ENCODE assay signal across 8 cellular contexts in genomic region chr6:2818593-2818992, GRCh38. TPM values are rescaled to one million over a fixed set of nuclear protein-coding genes. Genes with fewer than 3 reads are reported as not detected.
DNase-seq lines count a peak whose midpoint lies in the region; ATAC-seq, FAIRE-seq and TF ChIP-seq lines count a peak whose summit lies in the region.

No MANE protein-coding gene starts in this region.

- in situ Hi-C loops in gastrocnemius medialis (cut with MboI; ENCODE audit: low sequenced_read_pairs in 4 of 4) = no loop called here

- H3K4me1 ChIP-seq in BLaER1 treated with 17β-estradiol and CSF1 and Interleukin-3, amounts not matched to agents 10 nM and 100 nM = peaks cover 44 to 56% (median 52%) of the 10 kb centered on the region in 10 experiments
- H3K4me1 ChIP-seq in gastrocnemius medialis = peaks cover 27 to 32% of the 10 kb centered on the region in 2 donors

- peaks cover 11% of the 10 kb centered on the region for H3K36me3 Mint-ChIP-seq in nephron (ENCODE audit: low read depth)

- H3K4me1 Mint-ChIP-seq in nephron = peaks cover 24% of the 10 kb centered on the region

- no peak for TF ChIP-seq CTCF in fibroblast of mammary gland (conservative IDR thresholded peaks at IDR 0.05; ENCODE audit: control insufficient read depth, insufficient read depth, low read depth, low read length)
- no peak for TF ChIP-seq CTCF in nephron (IDR thresholded peaks at IDR 0.05; ENCODE audit: unreplicated experiment in 3 of 3)
- no peak for TF ChIP-seq CTCF in gastrocnemius medialis (IDR thresholded peaks at IDR 0.05 in 4 of 5, conservative IDR thresholded peaks at IDR 0.05 in 1 of 5)

- TF ChIP-seq POLR2A in gastrocnemius medialis (IDR thresholded peaks at IDR 0.05) = no peak

- H3K27me3 Mint-ChIP-seq in nephron (ENCODE audit: low read depth) = no peaks in the 10 kb centered on the region

- DNase-seq in RCC 7860 (ENCODE audit: low spot score) (peak; percentile 48), fibroblast of mammary gland (ENCODE audit: low read depth) (peak; percentile 21), gastrocnemius medialis (no peak), NCI-H1048 (lab: John Stamatoyannopoulos, UW) (no peak)

- ATAC-seq in gastrocnemius medialis (no peak), HG02798 (IDR thresholded peaks at IDR 0.05; ENCODE audit: poor library complexity, unreplicated experiment) (no peak), GM19463 (IDR thresholded peaks at IDR 0.05; ENCODE audit: unreplicated experiment) (no peak)

- intact Hi-C loops in gastrocnemius medialis (cut with DNase I; ENCODE audit: low total_unique reads) = no loop called here

- no peaks in the 10 kb centered on the region for H3K27me3 ChIP-seq in BLaER1 treated with 17β-estradiol and CSF1 and Interleukin-3, amounts not matched to agents 10 nM and 100 nM
- H3K27me3 ChIP-seq in gastrocnemius medialis = no peaks in the 10 kb centered on the region

- peaks cover 17% of the 10 kb centered on the region for H3K9me3 Mint-ChIP-seq in nephron

- H3K4me2 ChIP-seq in BLaER1 treated with 17β-estradiol and CSF1 and Interleukin-3, amounts not matched to agents 10 nM and 100 nM = peak overlapping the region; percentile 54 to 76 (median 65)

- peak overlapping the region in 9 of 11 experiments; percentile 16 to 80 (median 70); a peak in 14 of 22 replicates for H3K9ac ChIP-seq in BLaER1 treated with 17β-estradiol and CSF1 and Interleukin-3, amounts not matched to agents 10 nM and 100 nM

- peaks cover 0 to 16% (median 7%) of the 10 kb centered on the region in 11 experiments; a peak in 11 of 22 replicates for H3K36me3 ChIP-seq in BLaER1 treated with 17β-estradiol and CSF1 and Interleukin-3, amounts not matched to agents 10 nM and 100 nM
- H3K36me3 ChIP-seq in gastrocnemius medialis = no peaks in the 10 kb centered on the region

- H3K9me3 ChIP-seq in BLaER1 treated with 17β-estradiol and CSF1 and Interleukin-3, amounts not matched to agents 10 nM and 100 nM (replicated peaks in 1 of 11) = peaks cover 28 to 55% (median 44%) of the 10 kb centered on the region in 11 experiments
- H3K9me3 ChIP-seq in gastrocnemius medialis = no peaks in the 10 kb centered on the region

- peak overlapping the region; percentile 3 to 58 (median 20) for H3K27ac Mint-ChIP-seq in nephron

- no peak overlapping the region for H3K4me3 ChIP-seq in BLaER1 treated with 17β-estradiol and CSF1 and Interleukin-3, amounts not matched to agents 10 nM and 100 nM
- H3K4me3 ChIP-seq in fibroblast of mammary gland (ENCODE audit: control insufficient read depth, low read depth, low read length) (no peak overlapping the region), gastrocnemius medialis (peak overlapping the region in 1 of 4 donors; percentile 17)

- H4K20me1 ChIP-seq in BLaER1 treated with 17β-estradiol and CSF1 and Interleukin-3, amounts not matched to agents 10 nM and 100 nM = no peaks in the 10 kb centered on the region

- no peak for FAIRE-seq in RCC 7860 (lab: Jason Lieb, UNC)

- no peak overlapping the region for H3K4me3 Mint-ChIP-seq in nephron

- H3K27ac ChIP-seq in BLaER1 treated with 17β-estradiol and CSF1 and Interleukin-3, amounts not matched to agents 10 nM and 100 nM = peak overlapping the region in 10 of 11 experiments; percentile 34 to 96 (median 86); a peak in 20 of 22 replicates
- H3K27ac ChIP-seq in gastrocnemius medialis = peak overlapping the region in 1 of 4 donors; percentile 19

RNA-seq across cellular contexts. Expression of gene SERPINB1, which starts 23.1 kb away (rescaled TPM):
- 10 to 100 TPM; 14.0 to 29.9 (median 24.9) TPM for total RNA-seq in gastrocnemius medialis

RNA-seq across cellular contexts. Expression of gene WRNIP1, which starts 53.4 kb away (rescaled TPM):
- total RNA-seq in gastrocnemius medialis = 10 to 100 TPM; 51.9 to 66.0 (median 57.3) TPM

Comparison
In these comparisons a context has a peak if more than half of its experiments do, and no peak if none do; other contexts are left out.
1. DNase-seq: peak in RCC 7860 (single experiment) and fibroblast of mammary gland (single experiment); none in gastrocnemius medialis (0 of 2) and NCI-H1048 (single experiment).